Comparison of ENCODE assay signal across 1 cellular context in the genomic region with DNA sequence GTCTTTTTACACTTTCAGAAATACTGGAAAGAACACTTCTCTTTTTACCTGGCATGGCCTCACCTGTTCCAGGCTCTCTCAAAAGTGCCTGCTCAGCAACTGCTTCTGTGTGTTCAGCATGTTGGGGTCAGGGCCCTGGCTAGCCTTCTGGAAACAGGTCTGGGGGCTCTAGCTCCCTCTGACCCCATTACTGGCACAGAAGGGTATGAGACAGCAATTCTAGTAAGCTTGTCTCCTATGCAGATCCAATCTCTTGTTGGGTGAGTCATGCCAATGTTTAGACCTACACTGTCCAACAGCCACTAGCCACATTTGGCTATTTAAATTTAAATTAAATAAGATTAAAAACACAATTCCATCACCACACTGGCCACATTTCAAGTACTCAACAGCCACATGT.
TF ChIP-seq lines count a peak whose summit lies in the region.

No MANE protein-coding gene starts in this region.

TF ChIP-seq in GM12878, 131 proteins besides CTCF, POLR2A, EP300 and RAD21 (continued from another document):
- TF ChIP-seq, protein P1, sequence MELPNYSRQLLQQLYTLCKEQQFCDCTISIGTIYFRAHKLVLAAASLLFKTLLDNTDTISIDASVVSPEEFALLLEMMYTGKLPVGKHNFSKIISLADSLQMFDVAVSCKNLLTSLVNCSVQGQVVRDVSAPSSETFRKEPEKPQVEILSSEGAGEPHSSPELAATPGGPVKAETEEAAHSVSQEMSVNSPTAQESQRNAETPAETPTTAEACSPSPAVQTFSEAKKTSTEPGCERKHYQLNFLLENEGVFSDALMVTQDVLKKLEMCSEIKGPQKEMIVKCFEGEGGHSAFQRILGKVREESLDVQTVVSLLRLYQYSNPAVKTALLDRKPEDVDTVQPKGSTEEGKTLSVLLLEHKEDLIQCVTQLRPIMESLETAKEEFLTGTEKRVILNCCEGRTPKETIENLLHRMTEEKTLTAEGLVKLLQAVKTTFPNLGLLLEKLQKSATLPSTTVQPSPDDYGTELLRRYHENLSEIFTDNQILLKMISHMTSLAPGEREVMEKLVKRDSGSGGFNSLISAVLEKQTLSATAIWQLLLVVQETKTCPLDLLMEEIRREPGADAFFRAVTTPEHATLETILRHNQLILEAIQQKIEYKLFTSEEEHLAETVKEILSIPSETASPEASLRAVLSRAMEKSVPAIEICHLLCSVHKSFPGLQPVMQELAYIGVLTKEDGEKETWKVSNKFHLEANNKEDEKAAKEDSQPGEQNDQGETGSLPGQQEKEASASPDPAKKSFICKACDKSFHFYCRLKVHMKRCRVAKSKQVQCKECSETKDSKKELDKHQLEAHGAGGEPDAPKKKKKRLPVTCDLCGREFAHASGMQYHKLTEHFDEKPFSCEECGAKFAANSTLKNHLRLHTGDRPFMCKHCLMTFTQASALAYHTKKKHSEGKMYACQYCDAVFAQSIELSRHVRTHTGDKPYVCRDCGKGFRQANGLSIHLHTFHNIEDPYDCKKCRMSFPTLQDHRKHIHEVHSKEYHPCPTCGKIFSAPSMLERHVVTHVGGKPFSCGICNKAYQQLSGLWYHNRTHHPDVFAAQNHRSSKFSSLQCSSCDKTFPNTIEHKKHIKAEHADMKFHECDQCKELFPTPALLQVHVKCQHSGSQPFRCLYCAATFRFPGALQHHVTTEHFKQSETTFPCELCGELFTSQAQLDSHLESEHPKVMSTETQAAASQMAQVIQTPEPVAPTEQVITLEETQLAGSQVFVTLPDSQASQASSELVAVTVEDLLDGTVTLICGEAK (IDR thresholded peaks at IDR 0.05; ENCODE audit: borderline replicate concordance) = no peak
- TF ChIP-seq STAT1 (conservative IDR thresholded peaks at IDR 0.05) = no peak
- no peak for TF ChIP-seq NRF1 (conservative IDR thresholded peaks at IDR 0.05; ENCODE audit: low read depth, low read length)
